Comparison of ENCODE assay signal across 11 cellular contexts in the genomic region with DNA sequence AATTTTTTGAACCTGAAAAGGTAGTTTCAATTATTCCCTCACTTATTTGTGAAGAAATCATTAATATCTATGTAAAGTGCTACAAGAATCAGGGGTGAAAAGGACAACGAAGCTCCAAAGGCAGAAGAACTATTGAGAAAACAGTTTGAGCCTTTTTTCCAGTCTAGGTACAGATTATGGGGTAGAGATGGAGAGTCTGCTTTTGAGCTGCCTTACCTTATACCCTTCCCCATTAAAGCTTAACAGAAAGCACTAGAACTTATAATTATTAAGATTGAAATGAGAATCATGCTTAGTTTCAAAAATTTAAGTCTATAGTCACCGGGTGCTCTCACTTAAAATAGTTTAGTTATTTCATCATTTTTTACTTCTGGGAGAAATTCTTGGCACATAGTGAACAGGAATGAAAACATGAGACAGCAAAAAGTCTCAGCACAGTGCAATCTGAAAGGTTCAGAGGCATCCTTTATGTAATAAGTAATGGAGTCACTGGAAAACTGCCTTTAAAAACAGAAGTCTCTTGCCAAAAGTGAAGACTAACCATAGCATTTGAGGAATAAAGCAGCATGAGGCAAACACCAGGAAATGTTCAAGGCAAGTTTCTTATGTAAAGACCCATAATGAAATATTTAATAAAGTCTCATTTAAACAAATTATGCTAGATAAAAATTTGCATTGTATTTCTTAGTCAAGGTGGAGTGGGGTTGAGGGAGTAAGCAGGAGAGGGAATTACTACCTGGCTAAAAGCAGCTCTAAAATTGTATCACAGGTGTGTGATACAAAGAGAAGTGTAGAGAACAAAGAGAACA. TPM values are rescaled to one million over a fixed set of nuclear protein-coding genes. Genes with fewer than 3 reads are reported as not detected.
DNase-seq lines count a peak whose midpoint lies in the region; ATAC-seq, FAIRE-seq and TF ChIP-seq lines count a peak whose summit lies in the region.
"Had no signal": no experiment of that assay in that cellular context is flagged by ENCODE, and none has a peak within 500 bp of the region (broad histone marks: within the 10 kb centered on the region; RNA-seq: fewer than 3 reads in every experiment).

No MANE protein-coding gene starts in this region.

- ATAC-seq in pancreas, result peak in 2 of 4 donors; percentile 19 to 44
- ATAC-seq: stimulated activated memory B cell treated with anti-CD40 and anti-IgM and Interleukin-4, amounts not matched to agents 10 μg/mL and 1 μg/mL and 100 μg/mL, for 72 hours had no signal

- POLR2A ChIA-PET in Caco-2 (lab: Charles Lee), result no interaction called here

- TF ChIP-seq CTCF in C4-2B (conservative IDR thresholded peaks at IDR 0.05) (no peak), epithelial cell of proximal tubule (conservative IDR thresholded peaks at IDR 0.05; ENCODE audit: low read depth, low read length) (no peak), pancreas (IDR thresholded peaks at IDR 0.05) (no peak), GM20000 (IDR thresholded peaks at IDR 0.05; ENCODE audit: extremely low read depth, missing control alignments) (no peak), Caco-2 (IDR thresholded peaks at IDR 0.05; ENCODE audit: insufficient read depth in 1 of 2, low read depth in 1 of 2, low read length in 1 of 2, severe bottlenecking in 1 of 2, unreplicated experiment in 1 of 2) (no peak)

- H3K27me3 Mint-ChIP-seq in Caco-2 (ENCODE audit: insufficient read depth, unreplicated experiment), result no peaks in the 10 kb centered on the region

- H3K27ac ChIP-seq in C4-2B (peak overlapping the region; percentile 42), pancreas (no peak overlapping the region)

- no peak overlapping the region for H3K4me3 ChIP-seq in epithelial cell of proximal tubule (ENCODE audit: low read depth, low read length)
- no peak overlapping the region for H3K4me3 ChIP-seq in pancreas
- H3K4me3 ChIP-seq in Caco-2 (ENCODE audit: low read depth, low read length), result no peak overlapping the region

- BruUV-seq in Caco-2 (replicated peaks; lab: Mats Ljungman, UMichigan), result no TSS peak

- DNase-seq in OCI-M1 (lab: John Stamatoyannopoulos, UW), result peak; percentile 20
- DNase-seq in epithelial cell of proximal tubule (ENCODE audit: low read depth), result peak; percentile 40
- DNase-seq in pancreas, result no peak
- no peak for DNase-seq in GM20000 (ENCODE audit: low spot score)
- no peak for DNase-seq in mesenteric fat pad (ENCODE audit: low spot score)
- DNase-seq in Caco-2, result no peak
- no peak for DNase-seq in NCI-H2196 treated with DMSO at 0.1 percent for 48 hours (lab: John Stamatoyannopoulos, UW; ENCODE audit: unreplicated experiment)
- DNase-seq: central memory CD4-positive, alpha-beta T cell; NCI-H2081 treated with DMSO at 0.1 percent for 48 hours had no signal

- peak; percentile 20 for FAIRE-seq in pancreas (lab: Jason Lieb, UNC)

- no peaks in the 10 kb centered on the region for H3K36me3 Mint-ChIP-seq in Caco-2 (ENCODE audit: insufficient read depth, unreplicated experiment)
- H3K36me3 Mint-ChIP-seq: stimulated activated memory B cell treated with anti-CD40 and anti-IgM and Interleukin-4, amounts not matched to agents 10 μg/mL and 1 μg/mL and 100 μg/mL, for 72 hours had no signal

- WGBS in pancreas, 2 donors, result 55 to 62% methylated on average over 2 of the region's 2 CpGs

- no peak overlapping the region for H3K4me3 Mint-ChIP-seq in Caco-2 (ENCODE audit: unreplicated experiment)
- H3K4me3 Mint-ChIP-seq: stimulated activated memory B cell treated with anti-CD40 and anti-IgM and Interleukin-4, amounts not matched to agents 10 μg/mL and 1 μg/mL and 100 μg/mL, for 72 hours had no signal

- no peaks in the 10 kb centered on the region for H3K27me3 ChIP-seq in pancreas
- peaks cover 2% of the 10 kb centered on the region; the same call in 1 of the 2 replicates for H3K27me3 ChIP-seq in Caco-2 (replicated peaks; ENCODE audit: control insufficient read depth, insufficient read depth, low read length)

- CTCF ChIA-PET in Caco-2 (lab: Charles Lee), result no interaction called here

- H3K9me3 Mint-ChIP-seq in Caco-2 (ENCODE audit: unreplicated experiment), result no peaks in the 10 kb centered on the region
- H3K9me3 Mint-ChIP-seq: stimulated activated memory B cell treated with anti-CD40 and anti-IgM and Interleukin-4, amounts not matched to agents 10 μg/mL and 1 μg/mL and 100 μg/mL, for 72 hours had no signal

- H3K27ac Mint-ChIP-seq in Caco-2 (ENCODE audit: unreplicated experiment), result no peak overlapping the region
- H3K27ac Mint-ChIP-seq: stimulated activated memory B cell treated with anti-CD40 and anti-IgM and Interleukin-4, amounts not matched to agents 10 μg/mL and 1 μg/mL and 100 μg/mL, for 72 hours had no signal

- no peaks in the 10 kb centered on the region for H3K4me1 Mint-ChIP-seq in Caco-2 (ENCODE audit: low read depth, unreplicated experiment)
- H3K4me1 Mint-ChIP-seq: stimulated activated memory B cell treated with anti-CD40 and anti-IgM and Interleukin-4, amounts not matched to agents 10 μg/mL and 1 μg/mL and 100 μg/mL, for 72 hours had no signal

- H3K4me1 ChIP-seq in pancreas (no peaks in the 10 kb centered on the region), Caco-2 (no peaks in the 10 kb centered on the region)

- intact Hi-C loops in pancreas (cut with DNase I) (no loop called here), Caco-2 (cut with micrococcal nuclease; ENCODE audit: unreplicated experiment) (no loop called here)

- H3K9me3 ChIP-seq in pancreas, result no peaks in the 10 kb centered on the region
- no peaks in the 10 kb centered on the region for H3K9me3 ChIP-seq in Caco-2

- no peaks in the 10 kb centered on the region for H3K36me3 ChIP-seq in pancreas
- no peaks in the 10 kb centered on the region for H3K36me3 ChIP-seq in Caco-2 (ENCODE audit: control insufficient read depth, insufficient read depth, low read length)

RNA-seq across cellular contexts. Expression of a gene that starts 5.1 kb away (rescaled TPM):
- total RNA-seq in epithelial cell of proximal tubule, result 2.7 and 5.2 TPM in 2 replicates
- 1 to 10 TPM; 1.2 to 3.7 (median 1.5) TPM for total RNA-seq in pancreas
- 1 to 10 TPM; 2.3 to 3.4 TPM for polyA plus RNA-seq in pancreas
- total RNA-seq in mesenteric fat pad, result 4.3 TPM
- 2.9 TPM in 2 replicates for total RNA-seq in Caco-2 (2022)

Comparison
In these comparisons a context has a peak if more than half of its experiments do, and no peak if none do; other contexts are left out.
1. DNase-seq: peak in OCI-M1 (single experiment) and epithelial cell of proximal tubule (single experiment); none in pancreas (0 of 6), GM20000 (single experiment), mesenteric fat pad (single experiment), Caco-2 (0 of 2) and NCI-H2196 treated with DMSO at 0.1 percent for 48 hours (single experiment).